22 cellular contexts compared by ENCODE assay signal in the genomic region with DNA sequence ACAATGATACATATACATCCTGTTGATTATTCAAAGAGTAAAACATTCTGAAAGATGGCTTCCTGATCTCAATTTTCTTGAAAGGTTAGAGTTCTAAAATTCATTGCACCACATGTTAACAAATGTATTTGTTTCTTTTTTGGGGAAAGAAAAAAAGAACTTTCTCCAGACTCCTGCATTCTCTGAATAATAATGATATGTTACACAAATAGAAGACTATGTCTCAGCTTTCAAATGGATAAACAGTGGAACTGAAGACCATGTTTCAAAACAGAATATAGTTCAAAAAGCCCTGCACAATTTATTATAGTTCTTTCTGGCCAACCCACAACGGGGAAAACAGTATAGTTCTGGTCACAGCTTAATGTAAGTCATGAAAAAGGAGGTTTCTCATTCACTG.
DNase-seq lines count a peak whose midpoint lies in the region; ATAC-seq and TF ChIP-seq lines count a peak whose summit lies in the region.
"Had no signal": no experiment of that assay in that cellular context is flagged by ENCODE, and none has a peak within 500 bp of the region (broad histone marks: within the 10 kb centered on the region; RNA-seq: fewer than 3 reads in every experiment).

No MANE protein-coding gene starts in this region.

- ATAC-seq in IMR-90 (ENCODE audit: low read depth) (peak; percentile 90), HG03442 (IDR thresholded peaks at IDR 0.05; ENCODE audit: unreplicated experiment) (no peak)
- ATAC-seq: A549, GM12878, HCT116 had no signal

- WGBS in IMR-90 (ENCODE audit: extremely low coverage in 2 of 2, insufficient read length in 1 of 2), 2 experiments: no CpG with 5 or more reads among the region's 1 CpG
- 66% methylated on average over 1 of the region's 1 CpG for WGBS in hepatocyte (ENCODE audit: low lambda C conversion rate, missing lambda C conversion rate)

- H3K27ac ChIP-seq in IMR-90 (ENCODE audit: insufficient read depth, low read length): peak overlapping the region; percentile 37; the same call in 1 of the 2 replicates
- H3K27ac ChIP-seq in hepatocyte: no peak overlapping the region
- no peak overlapping the region for H3K27ac ChIP-seq in breast epithelium
- H3K27ac ChIP-seq: A549; BLaER1 treated with 17β-estradiol and CSF1 and Interleukin-3, amounts not matched to agents 10 nM and 100 nM; GM23248 had no signal

- intact Hi-C loops in IMR-90 (cut with micrococcal nuclease) (loop anchor here (1.0 kb wide), 1 partner anchor 35 kb away; no protein-coding TSS in a partner anchor), breast epithelium (cut with DNase I; ENCODE audit: low total_unique reads) (no loop called here)

- H3K9me3 ChIP-seq in IMR-90 (ENCODE audit: control insufficient read depth, insufficient read depth, low read length): peaks cover 7% of the 10 kb centered on the region
- peaks cover 7% of the 10 kb centered on the region for H3K9me3 ChIP-seq in hepatocyte (ENCODE audit: low read depth)
- no peaks in the 10 kb centered on the region for H3K9me3 ChIP-seq in breast epithelium
- H3K9me3 ChIP-seq: BE2C had no signal

- H3K79me2 ChIP-seq in hepatocyte: no peaks in the 10 kb centered on the region

- H2BK5ac ChIP-seq in IMR-90 (ENCODE audit: low read depth, low read length, poor library complexity, severe bottlenecking): peak overlapping the region; percentile 83

- H3K27me3 Mint-ChIP-seq in osteocyte (ENCODE audit: unreplicated experiment): no peaks in the 10 kb centered on the region
- H3K27me3 Mint-ChIP-seq: CD4-positive, alpha-beta T cell; CD8-positive, alpha-beta memory T cell had no signal

- no peak for TF ChIP-seq POLR2A in IMR-90 (IDR thresholded peaks at IDR 0.05; ENCODE audit: low read depth, low read length)
- TF ChIP-seq POLR2A in breast epithelium (IDR thresholded peaks at IDR 0.05): no peak

- no peak overlapping the region for H3K14ac ChIP-seq in IMR-90 (replicated peaks; ENCODE audit: low read depth, low read length)

- H3K56ac ChIP-seq in IMR-90 (ENCODE audit: extremely low read depth, insufficient read depth, low read length): no peak overlapping the region

- no peak overlapping the region for H2BK120ac ChIP-seq in IMR-90 (ENCODE audit: low read depth, low read length)

- H2AK5ac ChIP-seq in IMR-90 (ENCODE audit: low read depth, low read length): no peak overlapping the region

- H3K36me3 ChIP-seq in IMR-90 (ENCODE audit: control insufficient read depth, insufficient read depth, low read length) (no peaks in the 10 kb centered on the region), hepatocyte (replicated peaks; ENCODE audit: insufficient read depth, low read depth) (no peaks in the 10 kb centered on the region), breast epithelium (no peaks in the 10 kb centered on the region)
- H3K36me3 ChIP-seq: BE2C had no signal

- in situ Hi-C loops in IMR-90 (cut with MboI; ENCODE audit: low sequenced_read_pairs): no loop called here

- dilution Hi-C loops in IMR-90 (cut with HindIII; ENCODE audit: low sequenced_read_pairs, unreplicated experiment): no loop called here

- no peak overlapping the region for H3K4ac ChIP-seq in IMR-90 (ENCODE audit: low read depth, low read length)

- H3K4me1 ChIP-seq in IMR-90 (ENCODE audit: control insufficient read depth, insufficient read depth, low read length) (peaks cover 4% of the 10 kb centered on the region; the same call in 1 of the 2 replicates), hepatocyte (ENCODE audit: insufficient read depth) (no peaks in the 10 kb centered on the region), breast epithelium (no peaks in the 10 kb centered on the region)

- TF ChIP-seq CTCF in IMR-90 (conservative IDR thresholded peaks at IDR 0.05; ENCODE audit: low read depth, low read length): no peak
- TF ChIP-seq CTCF in choroid plexus epithelial cell (conservative IDR thresholded peaks at IDR 0.05; ENCODE audit: low read depth, low read length): no peak
- TF ChIP-seq CTCF in osteocyte (IDR thresholded peaks at IDR 0.05): no peak
- TF ChIP-seq CTCF in hepatocyte (IDR thresholded peaks at IDR 0.05; ENCODE audit: poor library complexity): no peak
- TF ChIP-seq CTCF in breast epithelium (IDR thresholded peaks at IDR 0.05): no peak

- H4K91ac ChIP-seq in IMR-90 (ENCODE audit: insufficient read depth, low read depth, low read length): no peak overlapping the region

- H4K8ac ChIP-seq in IMR-90 (ENCODE audit: low read depth in 2 of 2, low read length in 2 of 2): no peak overlapping the region

- H3K36me3 Mint-ChIP-seq in osteocyte (ENCODE audit: unreplicated experiment): peaks cover 18% of the 10 kb centered on the region

- H4K5ac ChIP-seq in IMR-90 (ENCODE audit: low read depth, low read length): no peak overlapping the region

- no peak overlapping the region for H3K23ac ChIP-seq in IMR-90 (ENCODE audit: low read depth, low read length)

- H4K20me1 ChIP-seq in IMR-90 (ENCODE audit: insufficient read depth, low read length) (no peaks in the 10 kb centered on the region), hepatocyte (ENCODE audit: insufficient read depth, poor library complexity, severe bottlenecking) (no peaks in the 10 kb centered on the region)

- H2AK9ac ChIP-seq in IMR-90 (replicated peaks; ENCODE audit: low read depth, low read length, poor library complexity): no peak overlapping the region

- no TSS peak for BruUV-seq in IMR-90 (replicated peaks; lab: Mats Ljungman, UMichigan)

- DNase-seq in IMR-90 (peak; percentile 24), choroid plexus epithelial cell (ENCODE audit: low read depth) (peak; percentile 26), osteocyte (ENCODE audit: extremely low spot score, unreplicated experiment) (no peak), hepatocyte (ENCODE audit: low spot score) (no peak), breast epithelium (ENCODE audit: low spot score in 2 of 2) (no peak)
- DNase-seq: 8988T; ACHN; BE2C; CD4-positive, alpha-beta T cell; CD8-positive, alpha-beta memory T cell; DMS 273 treated with DMSO at 0.1 percent for 48 hours; DMS79; EL; GDM1; GM23248; H9 had no signal

- H3K4me1 Mint-ChIP-seq in osteocyte (ENCODE audit: unreplicated experiment): peaks cover 42% of the 10 kb centered on the region

- H3K9me3 Mint-ChIP-seq in osteocyte (ENCODE audit: unreplicated experiment): peaks cover 7% of the 10 kb centered on the region

- no peaks in the 10 kb centered on the region for H3K27me3 ChIP-seq in IMR-90 (ENCODE audit: control insufficient read depth, insufficient read depth, low read length)
- no peaks in the 10 kb centered on the region for H3K27me3 ChIP-seq in hepatocyte
- H3K27me3 ChIP-seq in breast epithelium: no peaks in the 10 kb centered on the region
- H3K27me3 ChIP-seq: BE2C; BLaER1 treated with 17β-estradiol and CSF1 and Interleukin-3, amounts not matched to agents 10 nM and 100 nM had no signal

- CTCF ChIA-PET in IMR-90 (lab: Yijun Ruan, JAX): no interaction called here

- no peak for TF ChIP-seq RAD21 in IMR-90 (IDR thresholded peaks at IDR 0.05; ENCODE audit: low read length)

- H3K4me3 ChIP-seq in IMR-90 (ENCODE audit: insufficient read depth, low read depth, low read length) (no peak overlapping the region), choroid plexus epithelial cell (ENCODE audit: low read depth, low read length) (no peak overlapping the region), hepatocyte (no peak overlapping the region), breast epithelium (no peak overlapping the region)
- H3K4me3 ChIP-seq: A549; BLaER1 treated with 17β-estradiol and CSF1 and Interleukin-3, amounts not matched to agents 10 nM and 100 nM; GM12878; GM23248 had no signal

- H3K4me3 Mint-ChIP-seq in osteocyte (ENCODE audit: unreplicated experiment): no peak overlapping the region
- H3K4me3 Mint-ChIP-seq: CD14-positive monocyte; CD4-positive, alpha-beta T cell; CD8-positive, alpha-beta memory T cell; H9 had no signal

- H2BK20ac ChIP-seq in IMR-90 (ENCODE audit: low read depth, low read length): no peak overlapping the region

- H2AFZ ChIP-seq in IMR-90 (replicated peaks; ENCODE audit: low read length, poor library complexity) (no peak overlapping the region), hepatocyte (no peak overlapping the region)
- H2AFZ ChIP-seq: GM23248 had no signal

- H3K9ac ChIP-seq in IMR-90 (ENCODE audit: low read depth, low read length): no peak overlapping the region
- H3K9ac ChIP-seq: BLaER1 treated with 17β-estradiol and CSF1 and Interleukin-3, amounts not matched to agents 10 nM and 100 nM; GM23248 had no signal

- peak overlapping the region; percentile 45 for H3K27ac Mint-ChIP-seq in osteocyte (ENCODE audit: unreplicated experiment)
- H3K27ac Mint-ChIP-seq: CD4-positive, alpha-beta T cell; CD8-positive, alpha-beta memory T cell; H9 had no signal

- no peak overlapping the region for H3K18ac ChIP-seq in IMR-90 (ENCODE audit: low read depth, low read length)

- no peaks in the 10 kb centered on the region for H3K9me2 ChIP-seq in hepatocyte (replicated peaks; ENCODE audit: insufficient read depth)

- POLR2A ChIA-PET in IMR-90 (lab: Charles Lee; ENCODE audit: unreplicated experiment): interaction anchor here (0.6 kb wide), 1 partner anchor 11 kb away, joined by 3 read pairs; no protein-coding TSS in a partner anchor

- no peaks in the 10 kb centered on the region for H3K9me1 ChIP-seq in IMR-90 (ENCODE audit: insufficient read depth, low read length)

- H2BK15ac ChIP-seq in IMR-90 (ENCODE audit: low read depth, low read length): no peak overlapping the region

- H3K79me1 ChIP-seq in IMR-90 (ENCODE audit: low read depth in 1 of 2, low read length in 2 of 2): peaks cover 0 to 9% of the 10 kb centered on the region in 2 experiments; a peak in 3 of 4 replicates

- H3K4me2 ChIP-seq in IMR-90 (ENCODE audit: low read depth, low read length) (peak overlapping the region; percentile 59), hepatocyte (no peak overlapping the region)
- H3K4me2 ChIP-seq: A549 had no signal

TF ChIP-seq in IMR-90, 13 proteins besides CTCF, POLR2A, EP300 and RAD21 (continues in another document):
- TF ChIP-seq, protein P1, sequence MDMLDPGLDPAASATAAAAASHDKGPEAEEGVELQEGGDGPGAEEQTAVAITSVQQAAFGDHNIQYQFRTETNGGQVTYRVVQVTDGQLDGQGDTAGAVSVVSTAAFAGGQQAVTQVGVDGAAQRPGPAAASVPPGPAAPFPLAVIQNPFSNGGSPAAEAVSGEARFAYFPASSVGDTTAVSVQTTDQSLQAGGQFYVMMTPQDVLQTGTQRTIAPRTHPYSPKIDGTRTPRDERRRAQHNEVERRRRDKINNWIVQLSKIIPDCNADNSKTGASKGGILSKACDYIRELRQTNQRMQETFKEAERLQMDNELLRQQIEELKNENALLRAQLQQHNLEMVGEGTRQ (IDR thresholded peaks at IDR 0.05; ENCODE audit: low read depth, low read length): no peak
- no peak for TF ChIP-seq MAFK (IDR thresholded peaks at IDR 0.05; ENCODE audit: low read depth, low read length)
- no peak for TF ChIP-seq SMC3 (IDR thresholded peaks at IDR 0.05; ENCODE audit: low read depth, low read length)
- TF ChIP-seq MXI1 (IDR thresholded peaks at IDR 0.05; ENCODE audit: borderline replicate concordance, low read depth, low read length): no peak
- no peak for TF ChIP-seq CHD1 (IDR thresholded peaks at IDR 0.05; ENCODE audit: low read depth, low read length)
- TF ChIP-seq BHLHE40 (IDR thresholded peaks at IDR 0.05; ENCODE audit: low read depth, low read length): no peak
- no peak for TF ChIP-seq RFX5 (IDR thresholded peaks at IDR 0.05; ENCODE audit: low read depth, low read length)
- no peak for TF ChIP-seq NFE2L2 (IDR thresholded peaks at IDR 0.05; ENCODE audit: low read depth, low read length)
- TF ChIP-seq FOS (IDR thresholded peaks at IDR 0.05; ENCODE audit: low read depth, low read length): no peak

Comparison
In these comparisons a context has a peak if more than half of its experiments do, and no peak if none do; other contexts are left out.
1. DNase-seq: peak in IMR-90 (single experiment) and choroid plexus epithelial cell (single experiment); none in osteocyte (single experiment), hepatocyte (single experiment) and breast epithelium (0 of 2).